ENCODE assay signal across 1 cellular context in the genomic region with DNA sequence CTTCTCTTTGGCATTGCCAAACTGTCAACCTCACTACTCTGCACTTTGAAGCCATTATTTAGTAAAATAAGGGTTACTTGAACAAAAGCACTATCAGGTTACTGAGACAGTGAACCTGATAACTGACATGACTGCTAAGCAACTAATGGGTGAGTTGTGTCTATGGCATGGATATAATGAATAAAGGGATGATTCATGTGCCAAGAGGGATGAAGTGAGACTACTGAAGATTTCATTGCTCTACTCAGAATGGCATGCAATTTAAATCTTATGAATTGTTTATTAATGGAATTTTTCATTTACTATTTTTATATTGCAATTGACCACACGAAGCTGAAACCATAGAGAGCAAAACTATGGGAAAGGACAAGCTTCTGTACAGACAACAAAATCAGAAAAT.
TF ChIP-seq lines count a peak whose summit lies in the region.

No MANE protein-coding gene starts in this region.

TF ChIP-seq in WTC11, 78 proteins besides CTCF, POLR2A, EP300 and RAD21 (continued from another document):
- TF ChIP-seq, protein P1, sequence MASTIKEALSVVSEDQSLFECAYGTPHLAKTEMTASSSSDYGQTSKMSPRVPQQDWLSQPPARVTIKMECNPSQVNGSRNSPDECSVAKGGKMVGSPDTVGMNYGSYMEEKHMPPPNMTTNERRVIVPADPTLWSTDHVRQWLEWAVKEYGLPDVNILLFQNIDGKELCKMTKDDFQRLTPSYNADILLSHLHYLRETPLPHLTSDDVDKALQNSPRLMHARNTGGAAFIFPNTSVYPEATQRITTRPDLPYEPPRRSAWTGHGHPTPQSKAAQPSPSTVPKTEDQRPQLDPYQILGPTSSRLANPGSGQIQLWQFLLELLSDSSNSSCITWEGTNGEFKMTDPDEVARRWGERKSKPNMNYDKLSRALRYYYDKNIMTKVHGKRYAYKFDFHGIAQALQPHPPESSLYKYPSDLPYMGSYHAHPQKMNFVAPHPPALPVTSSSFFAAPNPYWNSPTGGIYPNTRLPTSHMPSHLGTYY (CRISPR knock-in tag; IDR thresholded peaks at IDR 0.05): no peak
- no peak for TF ChIP-seq GABPB1 (CRISPR knock-in tag; IDR thresholded peaks at IDR 0.05)
- TF ChIP-seq ZNF232 (CRISPR knock-in tag; IDR thresholded peaks at IDR 0.05): no peak
- no peak for TF ChIP-seq ZNF396 (CRISPR knock-in tag; IDR thresholded peaks at IDR 0.05; ENCODE audit: borderline replicate concordance)
- TF ChIP-seq, protein P2, sequence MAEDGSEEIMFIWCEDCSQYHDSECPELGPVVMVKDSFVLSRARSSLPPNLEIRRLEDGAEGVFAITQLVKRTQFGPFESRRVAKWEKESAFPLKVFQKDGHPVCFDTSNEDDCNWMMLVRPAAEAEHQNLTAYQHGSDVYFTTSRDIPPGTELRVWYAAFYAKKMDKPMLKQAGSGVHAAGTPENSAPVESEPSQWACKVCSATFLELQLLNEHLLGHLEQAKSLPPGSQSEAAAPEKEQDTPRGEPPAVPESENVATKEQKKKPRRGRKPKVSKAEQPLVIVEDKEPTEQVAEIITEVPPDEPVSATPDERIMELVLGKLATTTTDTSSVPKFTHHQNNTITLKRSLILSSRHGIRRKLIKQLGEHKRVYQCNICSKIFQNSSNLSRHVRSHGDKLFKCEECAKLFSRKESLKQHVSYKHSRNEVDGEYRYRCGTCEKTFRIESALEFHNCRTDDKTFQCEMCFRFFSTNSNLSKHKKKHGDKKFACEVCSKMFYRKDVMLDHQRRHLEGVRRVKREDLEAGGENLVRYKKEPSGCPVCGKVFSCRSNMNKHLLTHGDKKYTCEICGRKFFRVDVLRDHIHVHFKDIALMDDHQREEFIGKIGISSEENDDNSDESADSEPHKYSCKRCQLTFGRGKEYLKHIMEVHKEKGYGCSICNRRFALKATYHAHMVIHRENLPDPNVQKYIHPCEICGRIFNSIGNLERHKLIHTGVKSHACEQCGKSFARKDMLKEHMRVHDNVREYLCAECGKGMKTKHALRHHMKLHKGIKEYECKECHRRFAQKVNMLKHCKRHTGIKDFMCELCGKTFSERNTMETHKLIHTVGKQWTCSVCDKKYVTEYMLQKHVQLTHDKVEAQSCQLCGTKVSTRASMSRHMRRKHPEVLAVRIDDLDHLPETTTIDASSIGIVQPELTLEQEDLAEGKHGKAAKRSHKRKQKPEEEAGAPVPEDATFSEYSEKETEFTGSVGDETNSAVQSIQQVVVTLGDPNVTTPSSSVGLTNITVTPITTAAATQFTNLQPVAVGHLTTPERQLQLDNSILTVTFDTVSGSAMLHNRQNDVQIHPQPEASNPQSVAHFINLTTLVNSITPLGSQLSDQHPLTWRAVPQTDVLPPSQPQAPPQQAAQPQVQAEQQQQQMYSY (CRISPR knock-in tag; IDR thresholded peaks at IDR 0.05): no peak
